Comparison of ENCODE assay signal across 2 cellular contexts in the genomic region with DNA sequence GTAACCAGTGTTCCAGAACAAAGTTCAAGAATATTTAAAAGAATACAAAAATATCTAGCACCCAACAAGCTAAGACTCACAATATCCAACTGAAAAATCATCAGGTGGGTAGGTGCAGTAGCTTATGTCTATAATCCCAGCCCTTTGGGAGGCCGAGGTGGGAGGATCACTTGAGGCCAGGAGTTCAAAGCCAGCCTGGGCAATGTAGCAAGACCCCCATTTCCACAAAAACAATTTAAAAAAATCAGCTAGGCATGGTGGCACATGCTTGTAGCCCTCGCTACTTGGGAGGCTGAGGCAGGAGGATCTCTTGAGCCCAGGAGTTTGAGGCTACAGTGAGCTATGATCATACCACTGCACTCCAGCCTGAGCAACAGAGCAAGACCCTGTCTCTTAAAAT.
TF ChIP-seq lines count a peak whose summit lies in the region.

No MANE protein-coding gene starts in this region.

TF ChIP-seq in HEK293, 187 proteins besides CTCF, POLR2A, EP300 and RAD21:
- peak; percentile 90 for TF ChIP-seq ZNF121 (tag by site-specific recombination; IDR thresholded peaks at IDR 0.05)

TF ChIP-seq in K562, 482 proteins besides CTCF, POLR2A, EP300 and RAD21:
- TF ChIP-seq KDM1A (IDR thresholded peaks at IDR 0.05) (peak; percentile 51 to 67; a peak in 2 of 4 replicates), RBM25 (IDR thresholded peaks at IDR 0.05; ENCODE audit: low read depth, low read length, severe bottlenecking) (peak; percentile 62), ZNF121 (CRISPR knock-in tag; conservative IDR thresholded peaks at IDR 0.05) (peak; percentile 99), BCOR (IDR thresholded peaks at IDR 0.05) (peak; percentile 84), ZNF395 (CRISPR knock-in tag; IDR thresholded peaks at IDR 0.05) (0 out of 2 replicates have a peak, but pooled peaks have one; percentile 39)
